27 cellular contexts compared by ENCODE assay signal in genomic region chr13:31878955-31879354, GRCh38.
"Had no signal": no experiment of that assay in that cellular context is flagged by ENCODE, and none has a peak within 500 bp of the region (broad histone marks: within the 10 kb centered on the region; RNA-seq: fewer than 3 reads in every experiment).

No MANE protein-coding gene starts in this region.

- DNase-seq: activated CD4-positive, alpha-beta T cell treated with anti-CD3 and anti-CD28 coated beads, Interleukin-2, amount 10 ng/mL, durations not matched to agents 24 days and 14 days; activated CD4-positive, alpha-beta T cell treated with anti-CD3 and anti-CD28 coated beads, Interleukin-2, amount 50 U/mL, for 4 hours; activated CD8-positive, alpha-beta T cell treated with anti-CD3 and anti-CD28 coated beads for 36 hours; activated effector memory CD4-positive, alpha-beta T cell treated with anti-CD3 and anti-CD28 coated beads, Interleukin-2, amount 50 U/mL, for 16 hours; activated naive CD4-positive, alpha-beta T cell; activated naive CD4-positive, alpha-beta T cell treated with anti-CD3 and anti-CD28 coated beads, Interleukin-2, amount 50 U/mL, for 16 hours; activated naive CD8-positive, alpha-beta T cell treated with anti-CD3 and anti-CD28 coated beads for 36 hours; activated T-cell treated with anti-CD3 and anti-CD28 coated beads, Interleukin-2, amount 50 U/mL, for 1 hour; activated T-cell treated with anti-CD3 and anti-CD28 coated beads, Interleukin-2, amount 50 U/mL, for 72 hours; amniotic stem cell; Kasumi-1; MG63; NCI-H1048; NCI-H1694; NCI-H1930; NCI-H2171; NCI-H510A; NK-92 treated with Interleukin-12 subunit alpha and Interleukin-12 subunit beta, amount 100 ng/mL, for 24 hours; PC-3; Peyer's patch; RPMI8226; SHP77 treated with DMSO at 0.1 percent for 48 hours; SK-N-SH had no signal

- H3K4me3 Mint-ChIP-seq: activated CD4-positive, alpha-beta T cell treated with anti-CD3 and anti-CD28 coated beads, Interleukin-2, amount 10 ng/mL, durations not matched to agents 24 days and 14 days; activated CD8-positive, alpha-beta T cell treated with anti-CD3 and anti-CD28 coated beads for 36 hours; activated naive CD8-positive, alpha-beta T cell treated with anti-CD3 and anti-CD28 coated beads for 36 hours; activated T-cell treated with anti-CD3 and anti-CD28 coated beads, Interleukin-2, amount 50 U/mL, for 72 hours; activated T-helper 17 cell treated with anti-CD3 and anti-CD28 coated beads, Interleukin-2, amount 50 U/mL, for 72 hours; central memory CD8-positive, alpha-beta T cell; T-helper 1 cell treated with Interleukin-12 subunit alpha and Interleukin-12 subunit beta and Interleukin-4 antibody, amounts not matched to agents 30 μg/mL and 1 μg/mL, for 36 hours; T-helper 2 cell treated with Interferon-gamma antibody and Interleukin-4, amounts not matched to agents 5 μg/mL and 100 μg/mL, for 36 hours had no signal

- H3K4me1 Mint-ChIP-seq: activated naive CD8-positive, alpha-beta T cell treated with anti-CD3 and anti-CD28 coated beads for 36 hours; central memory CD8-positive, alpha-beta T cell had no signal

- H3K9me3 Mint-ChIP-seq: activated CD4-positive, alpha-beta T cell treated with anti-CD3 and anti-CD28 coated beads, Interleukin-2, amount 10 ng/mL, durations not matched to agents 24 days and 14 days; activated CD8-positive, alpha-beta T cell treated with anti-CD3 and anti-CD28 coated beads for 36 hours; activated naive CD8-positive, alpha-beta T cell treated with anti-CD3 and anti-CD28 coated beads for 36 hours; activated T-cell treated with anti-CD3 and anti-CD28 coated beads, Interleukin-2, amount 50 U/mL, for 72 hours; activated T-helper 17 cell treated with anti-CD3 and anti-CD28 coated beads, Interleukin-2, amount 50 U/mL, for 72 hours; central memory CD8-positive, alpha-beta T cell; T-helper 1 cell treated with Interleukin-12 subunit alpha and Interleukin-12 subunit beta and Interleukin-4 antibody, amounts not matched to agents 30 μg/mL and 1 μg/mL, for 36 hours; T-helper 2 cell treated with Interferon-gamma antibody and Interleukin-4, amounts not matched to agents 5 μg/mL and 100 μg/mL, for 36 hours had no signal

- H3K27me3 Mint-ChIP-seq: activated CD8-positive, alpha-beta T cell treated with anti-CD3 and anti-CD28 coated beads for 36 hours; activated naive CD8-positive, alpha-beta T cell treated with anti-CD3 and anti-CD28 coated beads for 36 hours; activated T-helper 17 cell treated with anti-CD3 and anti-CD28 coated beads, Interleukin-2, amount 50 U/mL, for 72 hours had no signal

- H3K36me3 Mint-ChIP-seq: activated naive CD8-positive, alpha-beta T cell treated with anti-CD3 and anti-CD28 coated beads for 36 hours had no signal

- H3K27ac Mint-ChIP-seq: activated CD4-positive, alpha-beta T cell treated with anti-CD3 and anti-CD28 coated beads, Interleukin-2, amount 10 ng/mL, durations not matched to agents 24 days and 14 days; activated CD8-positive, alpha-beta T cell treated with anti-CD3 and anti-CD28 coated beads for 36 hours; activated naive CD8-positive, alpha-beta T cell treated with anti-CD3 and anti-CD28 coated beads for 36 hours; activated T-cell treated with anti-CD3 and anti-CD28 coated beads, Interleukin-2, amount 50 U/mL, for 72 hours; activated T-helper 17 cell treated with anti-CD3 and anti-CD28 coated beads, Interleukin-2, amount 50 U/mL, for 72 hours; T-helper 1 cell treated with Interleukin-12 subunit alpha and Interleukin-12 subunit beta and Interleukin-4 antibody, amounts not matched to agents 30 μg/mL and 1 μg/mL, for 36 hours; T-helper 2 cell treated with Interferon-gamma antibody and Interleukin-4, amounts not matched to agents 5 μg/mL and 100 μg/mL, for 36 hours had no signal

- ATAC-seq: activated CD8-positive, alpha-beta T cell treated with anti-CD3 and anti-CD28 coated beads for 36 hours; activated T-cell treated with anti-CD3 and anti-CD28 coated beads, Interleukin-2, amount 50 U/mL, for 72 hours; PC-3 had no signal
